In the genomic region with DNA sequence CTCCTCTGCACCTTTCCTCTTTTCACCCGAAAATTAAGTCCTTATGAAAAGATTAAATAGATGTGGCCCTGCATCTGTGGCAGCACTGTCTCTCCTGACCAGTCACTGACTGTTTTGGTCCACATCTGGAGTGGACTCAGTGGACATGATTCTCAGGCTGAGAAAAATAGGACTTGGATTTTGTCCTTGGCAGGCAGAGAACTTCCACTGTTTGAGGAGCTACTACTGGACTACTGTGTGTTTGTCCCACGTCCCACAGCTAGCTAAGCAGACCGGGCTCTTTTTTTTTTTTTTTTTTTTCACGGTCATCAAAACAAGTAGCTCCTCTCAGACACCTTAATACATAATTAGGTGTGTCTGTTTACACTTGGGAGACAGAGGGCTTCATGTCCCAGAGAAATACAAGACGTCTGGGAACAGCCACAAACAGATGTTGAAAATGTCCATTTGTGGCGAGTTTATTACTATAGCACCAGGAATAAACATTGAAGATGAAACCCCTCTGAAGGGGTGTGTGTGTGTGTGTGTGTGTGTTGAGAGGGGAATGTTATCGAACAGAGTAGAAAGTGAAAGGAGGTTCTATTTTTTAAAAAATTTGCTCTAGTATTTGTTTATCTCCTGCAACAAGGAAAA, we compare ENCODE assay signal across 15 cellular contexts.
DNase-seq lines count a peak whose midpoint lies in the region; ATAC-seq and TF ChIP-seq lines count a peak whose summit lies in the region.
"Had no signal": no experiment of that assay in that cellular context is flagged by ENCODE, and none has a peak within 500 bp of the region (broad histone marks: within the 10 kb centered on the region; RNA-seq: fewer than 3 reads in every experiment).

No MANE protein-coding gene starts in this region.

- TF ChIP-seq POLR2A in body of pancreas (IDR thresholded peaks at IDR 0.05): no peak

- H3K4me1 ChIP-seq in mucosa of stomach (ENCODE audit: control insufficient read depth, insufficient read depth, low read length) (peaks cover 22% of the 10 kb centered on the region), body of pancreas (no peaks in the 10 kb centered on the region)

- H3K4me3 ChIP-seq in dorsolateral prefrontal cortex (peak overlapping the region in 51 of 59 donors; percentile 0 to 59 (median 32)), mucosa of stomach (ENCODE audit: low read length) (no peak overlapping the region), body of pancreas (no peak overlapping the region)

- TF ChIP-seq CTCF in dorsolateral prefrontal cortex (IDR thresholded peaks at IDR 0.05 in 54 of 56, conservative IDR thresholded peaks at IDR 0.05 in 2 of 56; ENCODE audit: low read depth in 1 of 56, partially characterized antibody in 56 of 56): no peak
- TF ChIP-seq CTCF in type B pancreatic cell (conservative IDR thresholded peaks at IDR 0.05): no peak
- TF ChIP-seq CTCF in body of pancreas (IDR thresholded peaks at IDR 0.05): no peak

- H3K4me3 Mint-ChIP-seq in activated CD8-positive, alpha-beta memory T cell treated with anti-CD3 and anti-CD28 coated beads, Interleukin-2, amount 10 ng/mL, durations not matched to agents 7 days and 5 days: no peak overlapping the region
- H3K4me3 Mint-ChIP-seq in type B pancreatic cell: no peak overlapping the region
- H3K4me3 Mint-ChIP-seq: endodermal cell had no signal

- H3K36me3 Mint-ChIP-seq in activated CD8-positive, alpha-beta memory T cell treated with anti-CD3 and anti-CD28 coated beads, Interleukin-2, amount 10 ng/mL, durations not matched to agents 7 days and 5 days: peaks cover 9% of the 10 kb centered on the region
- no peaks in the 10 kb centered on the region for H3K36me3 Mint-ChIP-seq in type B pancreatic cell

- H3K36me3 ChIP-seq in mucosa of stomach (ENCODE audit: control insufficient read depth, insufficient read depth, low read length) (no peaks in the 10 kb centered on the region), body of pancreas (replicated peaks in 1 of 2; ENCODE audit: insufficient read depth in 1 of 2, low read depth in 2 of 2) (no peaks in the 10 kb centered on the region)

- peaks cover 4% of the 10 kb centered on the region for H3K9me3 Mint-ChIP-seq in activated CD8-positive, alpha-beta memory T cell treated with anti-CD3 and anti-CD28 coated beads, Interleukin-2, amount 10 ng/mL, durations not matched to agents 7 days and 5 days (ENCODE audit: low read depth)
- no peaks in the 10 kb centered on the region for H3K9me3 Mint-ChIP-seq in type B pancreatic cell
- H3K9me3 Mint-ChIP-seq: endodermal cell had no signal

- intact Hi-C loops in dorsolateral prefrontal cortex (cut with DNase I) (no loop called here), body of pancreas (cut with DNase I) (no loop called here)

- DNase-seq in activated CD8-positive, alpha-beta memory T cell treated with anti-CD3 and anti-CD28 coated beads, Interleukin-2, amount 10 ng/mL, durations not matched to agents 7 days and 5 days: no peak
- no peak for DNase-seq in activated CD8-positive, alpha-beta memory T cell treated with anti-CD3 and anti-CD28 coated beads, Interleukin-2, amount 50 U/mL, for 48 hours
- DNase-seq in dorsolateral prefrontal cortex (no peak), type B pancreatic cell (ENCODE audit: extremely low spot score, unreplicated experiment) (no peak), SW480 (ENCODE audit: low spot score) (no peak), body of pancreas (no peak), Ammon's horn (ENCODE audit: low spot score) (no peak)
- DNase-seq: ACHN; activated CD4-positive, alpha-beta T cell treated with anti-CD3 and anti-CD28 coated beads for 4 hours; activated naive CD4-positive, alpha-beta T cell treated with Interleukin-2 at 50 U/mL for 16 hours; endodermal cell; islet precursor cell; KBM-7; RPMI8226 had no signal

- WGBS in body of pancreas, 2 donors: 37 to 40% methylated on average over 7 of the region's 7 CpGs

- no peaks in the 10 kb centered on the region for H3K27me3 Mint-ChIP-seq in activated CD8-positive, alpha-beta memory T cell treated with anti-CD3 and anti-CD28 coated beads, Interleukin-2, amount 10 ng/mL, durations not matched to agents 7 days and 5 days
- peaks cover 3% of the 10 kb centered on the region for H3K27me3 Mint-ChIP-seq in type B pancreatic cell

- peak overlapping the region; percentile 54 for H3K9ac ChIP-seq in mucosa of stomach (ENCODE audit: low read length)

- H3K27ac Mint-ChIP-seq in activated CD8-positive, alpha-beta memory T cell treated with anti-CD3 and anti-CD28 coated beads, Interleukin-2, amount 10 ng/mL, durations not matched to agents 7 days and 5 days: peak overlapping the region; percentile 16
- peak overlapping the region; percentile 25 for H3K27ac Mint-ChIP-seq in type B pancreatic cell
- H3K27ac Mint-ChIP-seq: endodermal cell had no signal

- peaks cover 0 to 8% (median 0%) of the 10 kb centered on the region in 45 donors for H3K27me3 ChIP-seq in dorsolateral prefrontal cortex
- H3K27me3 ChIP-seq in mucosa of stomach (ENCODE audit: control insufficient read depth, insufficient read depth, low read length): no peaks in the 10 kb centered on the region
- H3K27me3 ChIP-seq in body of pancreas: no peaks in the 10 kb centered on the region

- peaks cover 5% of the 10 kb centered on the region for H3K4me1 Mint-ChIP-seq in activated CD8-positive, alpha-beta memory T cell treated with anti-CD3 and anti-CD28 coated beads, Interleukin-2, amount 10 ng/mL, durations not matched to agents 7 days and 5 days
- peaks cover 34% of the 10 kb centered on the region for H3K4me1 Mint-ChIP-seq in type B pancreatic cell (ENCODE audit: unreplicated experiment)

- no peaks in the 10 kb centered on the region for H3K9me3 ChIP-seq in mucosa of stomach (ENCODE audit: control insufficient read depth, low read length)
- no peaks in the 10 kb centered on the region for H3K9me3 ChIP-seq in body of pancreas

- CTCF ChIA-PET in activated CD8-positive, alpha-beta memory T cell treated with anti-CD3 and anti-CD28 coated beads, Interleukin-2, amount 10 ng/mL, durations not matched to agents 7 days and 5 days (lab: Charles Lee): no interaction called here

- H3K27ac ChIP-seq in dorsolateral prefrontal cortex (peak overlapping the region in 23 of 59 donors; percentile 4 to 75 (median 22)), body of pancreas (no peak overlapping the region)

- no peak for ATAC-seq in activated CD8-positive, alpha-beta memory T cell treated with anti-CD3 and anti-CD28 coated beads, Interleukin-2, amount 10 ng/mL, durations not matched to agents 7 days and 5 days
- no peak for ATAC-seq in body of pancreas

Comparison
In these comparisons a context has a peak if more than half of its experiments do, and no peak if none do; other contexts are left out.
1. H3K4me3 ChIP-seq: peak in dorsolateral prefrontal cortex (51 of 59); none in mucosa of stomach (single experiment) and body of pancreas (0 of 2).